1 cellular context compared by ENCODE assay signal in the genomic region with DNA sequence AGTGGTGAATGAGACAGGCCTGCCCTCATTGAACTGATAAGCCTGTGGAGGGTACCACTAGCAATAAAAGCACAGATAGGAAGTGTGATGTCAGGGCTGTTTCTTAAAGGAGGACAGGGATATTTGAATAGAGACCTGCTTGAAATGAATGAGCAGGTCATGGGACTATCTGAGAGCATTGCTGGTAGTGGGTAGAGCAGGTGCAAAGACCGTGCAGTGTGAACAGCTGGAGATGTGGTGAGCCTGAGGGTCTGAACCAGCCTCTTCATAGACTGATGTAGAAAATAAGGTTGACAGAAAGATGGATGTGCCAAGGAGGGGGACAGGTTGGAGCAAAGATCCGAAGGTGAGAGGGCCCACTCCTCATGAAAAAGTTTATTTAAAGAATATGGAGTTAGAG.
TF ChIP-seq lines count a peak whose summit lies in the region.

No MANE protein-coding gene starts in this region.

TF ChIP-seq in GM12878, 131 proteins besides CTCF, POLR2A, EP300 and RAD21:
- TF ChIP-seq, protein P1, sequence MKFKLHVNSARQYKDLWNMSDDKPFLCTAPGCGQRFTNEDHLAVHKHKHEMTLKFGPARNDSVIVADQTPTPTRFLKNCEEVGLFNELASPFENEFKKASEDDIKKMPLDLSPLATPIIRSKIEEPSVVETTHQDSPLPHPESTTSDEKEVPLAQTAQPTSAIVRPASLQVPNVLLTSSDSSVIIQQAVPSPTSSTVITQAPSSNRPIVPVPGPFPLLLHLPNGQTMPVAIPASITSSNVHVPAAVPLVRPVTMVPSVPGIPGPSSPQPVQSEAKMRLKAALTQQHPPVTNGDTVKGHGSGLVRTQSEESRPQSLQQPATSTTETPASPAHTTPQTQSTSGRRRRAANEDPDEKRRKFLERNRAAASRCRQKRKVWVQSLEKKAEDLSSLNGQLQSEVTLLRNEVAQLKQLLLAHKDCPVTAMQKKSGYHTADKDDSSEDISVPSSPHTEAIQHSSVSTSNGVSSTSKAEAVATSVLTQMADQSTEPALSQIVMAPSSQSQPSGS (IDR thresholded peaks at IDR 0.05; ENCODE audit: low read length), result no peak
- no peak for TF ChIP-seq MYC (IDR thresholded peaks at IDR 0.05; ENCODE audit: insufficient read depth, insufficient read length, insufficient replicate concordance, low read length, severe bottlenecking)
- 0 out of 2 replicates have a peak, but pooled peaks have one; percentile 28 for TF ChIP-seq CBFB (IDR thresholded peaks at IDR 0.05; ENCODE audit: low read depth)
- no peak for TF ChIP-seq IKZF1 (conservative IDR thresholded peaks at IDR 0.05)
- TF ChIP-seq POLR2AphosphoS5 (IDR thresholded peaks at IDR 0.05; ENCODE audit: low read length), result no peak
- TF ChIP-seq ZNF24 (IDR thresholded peaks at IDR 0.05), result no peak
- TF ChIP-seq, protein P2, sequence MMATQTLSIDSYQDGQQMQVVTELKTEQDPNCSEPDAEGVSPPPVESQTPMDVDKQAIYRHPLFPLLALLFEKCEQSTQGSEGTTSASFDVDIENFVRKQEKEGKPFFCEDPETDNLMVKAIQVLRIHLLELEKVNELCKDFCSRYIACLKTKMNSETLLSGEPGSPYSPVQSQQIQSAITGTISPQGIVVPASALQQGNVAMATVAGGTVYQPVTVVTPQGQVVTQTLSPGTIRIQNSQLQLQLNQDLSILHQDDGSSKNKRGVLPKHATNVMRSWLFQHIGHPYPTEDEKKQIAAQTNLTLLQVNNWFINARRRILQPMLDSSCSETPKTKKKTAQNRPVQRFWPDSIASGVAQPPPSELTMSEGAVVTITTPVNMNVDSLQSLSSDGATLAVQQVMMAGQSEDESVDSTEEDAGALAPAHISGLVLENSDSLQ (IDR thresholded peaks at IDR 0.05), result peak; percentile 32; the same call in 1 of the 2 replicates
- TF ChIP-seq RFX5 (IDR thresholded peaks at IDR 0.05; ENCODE audit: low read depth, low read length), result no peak
- no peak for TF ChIP-seq ASH2L (IDR thresholded peaks at IDR 0.05; ENCODE audit: borderline replicate concordance, low read depth)
- TF ChIP-seq SMARCA5 (IDR thresholded peaks at IDR 0.05), result no peak
- no peak for TF ChIP-seq ZNF207 (IDR thresholded peaks at IDR 0.05; ENCODE audit: borderline replicate concordance)
- no peak; the same call in 1 of the 2 replicates for TF ChIP-seq RUNX3 (IDR thresholded peaks at IDR 0.05; ENCODE audit: low read length)
- no peak for TF ChIP-seq KLF5 (IDR thresholded peaks at IDR 0.05; ENCODE audit: partially characterized antibody)
- TF ChIP-seq SKIL (IDR thresholded peaks at IDR 0.05; ENCODE audit: low read depth, poor library complexity, severe bottlenecking), result no peak
- TF ChIP-seq MEF2A (IDR thresholded peaks at IDR 0.05; ENCODE audit: insufficient read depth, low read depth, low read length), result no peak
- TF ChIP-seq ZBTB33 (IDR thresholded peaks at IDR 0.05), result no peak
- peak; percentile 85 to 88 for TF ChIP-seq BHLHE40 (IDR thresholded peaks at IDR 0.05; ENCODE audit: borderline replicate concordance in 1 of 2, low read depth in 2 of 2, low read length in 1 of 2)
- no peak for TF ChIP-seq ZZZ3 (IDR thresholded peaks at IDR 0.05; ENCODE audit: control insufficient read depth, insufficient read length, low read depth)
- 0 out of 2 replicates have a peak, but pooled peaks have one; percentile 44 for TF ChIP-seq CHD2 (IDR thresholded peaks at IDR 0.05; ENCODE audit: borderline replicate concordance, low read depth, low read length)
- no peak for TF ChIP-seq YBX1 (IDR thresholded peaks at IDR 0.05)
- no peak for TF ChIP-seq NFXL1 (IDR thresholded peaks at IDR 0.05; ENCODE audit: borderline replicate concordance)
- TF ChIP-seq SPI1 (IDR thresholded peaks at IDR 0.05; ENCODE audit: borderline replicate concordance, insufficient read depth, low read depth, low read length), result no peak
- peak; percentile 58 for TF ChIP-seq ATF7 (IDR thresholded peaks at IDR 0.05; ENCODE audit: low read depth)
- peak; percentile 53 for TF ChIP-seq SIN3A (IDR thresholded peaks at IDR 0.05; ENCODE audit: low read depth, low read length)
- TF ChIP-seq CREM (IDR thresholded peaks at IDR 0.05; ENCODE audit: low read depth), result no peak
- TF ChIP-seq TCF3 (IDR thresholded peaks at IDR 0.05; ENCODE audit: borderline replicate concordance, insufficient read depth, low read depth, low read length), result peak; percentile 40; the same call in 1 of the 2 replicates
- no peak for TF ChIP-seq IRF4 (IDR thresholded peaks at IDR 0.05; ENCODE audit: low read depth, low read length)
- peak; percentile 56; the same call in 1 of the 3 replicates for TF ChIP-seq POU2F2 (IDR thresholded peaks at IDR 0.05; ENCODE audit: borderline replicate concordance, low read depth, low read length)
- peak; percentile 94 for TF ChIP-seq TCF12 (IDR thresholded peaks at IDR 0.05; ENCODE audit: low read depth, low read length)
- peak; percentile 39; the same call in 1 of the 2 replicates for TF ChIP-seq JUNB (IDR thresholded peaks at IDR 0.05)
- no peak for TF ChIP-seq NFIC (IDR thresholded peaks at IDR 0.05; ENCODE audit: low read depth, low read length)
- TF ChIP-seq TCF7 (IDR thresholded peaks at IDR 0.05; ENCODE audit: borderline replicate concordance), result no peak
- no peak for TF ChIP-seq GABPA (IDR thresholded peaks at IDR 0.05; ENCODE audit: low read depth)
- TF ChIP-seq, protein P3, sequence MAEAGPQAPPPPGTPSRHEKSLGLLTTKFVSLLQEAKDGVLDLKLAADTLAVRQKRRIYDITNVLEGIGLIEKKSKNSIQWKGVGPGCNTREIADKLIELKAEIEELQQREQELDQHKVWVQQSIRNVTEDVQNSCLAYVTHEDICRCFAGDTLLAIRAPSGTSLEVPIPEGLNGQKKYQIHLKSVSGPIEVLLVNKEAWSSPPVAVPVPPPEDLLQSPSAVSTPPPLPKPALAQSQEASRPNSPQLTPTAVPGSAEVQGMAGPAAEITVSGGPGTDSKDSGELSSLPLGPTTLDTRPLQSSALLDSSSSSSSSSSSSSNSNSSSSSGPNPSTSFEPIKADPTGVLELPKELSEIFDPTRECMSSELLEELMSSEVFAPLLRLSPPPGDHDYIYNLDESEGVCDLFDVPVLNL (IDR thresholded peaks at IDR 0.05; ENCODE audit: low read depth, low read length), result no peak
- TF ChIP-seq CBX5 (IDR thresholded peaks at IDR 0.05; ENCODE audit: low read depth), result no peak
